In the genomic region with DNA sequence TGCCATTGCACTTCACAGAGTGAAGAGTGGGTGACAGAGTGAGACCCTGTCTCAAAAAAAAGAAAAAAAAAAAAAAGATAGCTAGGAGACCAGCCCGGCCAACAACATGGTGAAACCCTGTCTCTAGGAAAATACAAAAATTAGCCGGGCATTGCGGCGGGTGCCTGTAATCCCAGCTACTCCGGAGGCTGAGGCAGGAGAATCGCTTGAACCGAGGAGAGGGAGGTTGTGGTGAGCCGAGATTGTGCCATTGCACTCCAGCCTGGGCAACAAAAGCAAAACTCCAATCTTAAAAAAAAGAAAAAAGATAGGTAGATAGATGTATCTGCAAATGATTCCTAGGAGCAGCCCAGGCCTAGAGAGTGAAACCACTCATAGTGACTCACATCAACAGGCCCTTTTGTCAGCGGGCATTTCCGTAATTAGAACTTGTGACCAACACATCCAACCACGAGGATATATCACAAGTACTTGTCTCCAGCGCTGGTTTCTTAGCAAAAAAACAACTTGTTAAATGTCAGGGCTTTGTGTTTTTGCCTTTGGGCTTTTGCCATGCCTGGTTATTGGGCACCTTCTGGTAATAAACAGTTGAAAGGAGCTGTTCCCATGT, we compare ENCODE assay signal across 8 cellular contexts. TPM values are rescaled to one million over a fixed set of nuclear protein-coding genes. Genes with fewer than 3 reads are reported as not detected.
DNase-seq lines count a peak whose midpoint lies in the region; ATAC-seq, FAIRE-seq and TF ChIP-seq lines count a peak whose summit lies in the region.
"Not testable (repeated sequence)": the region's sequence is repeated elsewhere in the genome, so short reads cannot be mapped to it uniquely, and the experiment has no call there.

No MANE protein-coding gene starts in this region.

- CTCF ChIA-PET in Panc1 (lab: Charles Lee), result interaction anchor here (0.6 kb wide), 1 partner anchor 178 kb away, joined by 4 read pairs; no protein-coding TSS in a partner anchor

- TF ChIP-seq CTCF in AG10803 (conservative IDR thresholded peaks at IDR 0.05; ENCODE audit: low read length); Panc1 (IDR thresholded peaks at IDR 0.05); dorsolateral prefrontal cortex (IDR thresholded peaks at IDR 0.05 in 54 of 56, conservative IDR thresholded peaks at IDR 0.05 in 2 of 56; ENCODE audit: low read depth in 1 of 56, partially characterized antibody in 56 of 56): not testable (repeated sequence)

- POLR2A ChIA-PET in Panc1 (lab: Charles Lee), result not testable (repeated sequence)

- H3K36me3 Mint-ChIP-seq in activated T-helper 17 cell treated with anti-CD3 and anti-CD28 coated beads, Interleukin-2, amount 50 U/mL, for 72 hours (ENCODE audit: low read depth), result not testable (repeated sequence)

- H3K27me3 ChIP-seq in Panc1 (ENCODE audit: control insufficient read depth, insufficient read depth, low read length); dorsolateral prefrontal cortex: not testable (repeated sequence)

- not testable (repeated sequence) for H3K4me1 ChIP-seq in Panc1 (ENCODE audit: control insufficient read depth, insufficient read depth, low read length)

- intact Hi-C loops in Panc1 (cut with micrococcal nuclease; ENCODE audit: unreplicated experiment); dorsolateral prefrontal cortex (cut with DNase I): not testable (repeated sequence)

- BruUV-seq in Panc1 (replicated peaks; lab: Mats Ljungman, UMichigan), result not testable (repeated sequence)

- H3K4me1 Mint-ChIP-seq in activated T-helper 17 cell treated with anti-CD3 and anti-CD28 coated beads, Interleukin-2, amount 50 U/mL, for 72 hours, result peaks cover 29% of the 10 kb centered on the region

- peak overlapping the region; percentile 66 for H3K4me3 Mint-ChIP-seq in activated T-helper 17 cell treated with anti-CD3 and anti-CD28 coated beads, Interleukin-2, amount 50 U/mL, for 72 hours

- not testable (repeated sequence) for FAIRE-seq in GM19239 (lab: Jason Lieb, UNC)

- in situ Hi-C loops in Panc1 (cut with HindIII; ENCODE audit: low pct_unique_long_range_greater_than_20kb, low sequenced_read_pairs), result not testable (repeated sequence)

- H3K36me3 ChIP-seq in Panc1 (ENCODE audit: control insufficient read depth, insufficient read depth, low read length), result not testable (repeated sequence)

- H3K27me3 Mint-ChIP-seq in activated T-helper 17 cell treated with anti-CD3 and anti-CD28 coated beads, Interleukin-2, amount 50 U/mL, for 72 hours, result not testable (repeated sequence)

- H3K4me3 ChIP-seq in AG10803 (ENCODE audit: low read length); Panc1 (ENCODE audit: low read depth in 2 of 2, low read length in 2 of 2): not testable (repeated sequence)
- peak overlapping the region in 3 of 59 donors; percentile 2 to 8 (median 4) for H3K4me3 ChIP-seq in dorsolateral prefrontal cortex

- not testable (repeated sequence) for H3K27ac ChIP-seq in Panc1 (ENCODE audit: low read length)
- peak overlapping the region in 57 of 59 donors; percentile 1 to 93 (median 79) for H3K27ac ChIP-seq in dorsolateral prefrontal cortex

- H3K27ac Mint-ChIP-seq in activated T-helper 17 cell treated with anti-CD3 and anti-CD28 coated beads, Interleukin-2, amount 50 U/mL, for 72 hours, result peak overlapping the region; percentile 79

- H3K9me3 Mint-ChIP-seq in activated T-helper 17 cell treated with anti-CD3 and anti-CD28 coated beads, Interleukin-2, amount 50 U/mL, for 72 hours, result not testable (repeated sequence)

- H3K9me3 ChIP-seq in Panc1 (ENCODE audit: control insufficient read depth, insufficient read depth, low read depth, low read length), result not testable (repeated sequence)

- peak; percentile 81 for DNase-seq in AG10803 (ENCODE audit: low read depth)
- DNase-seq in GM19239 (ENCODE audit: insufficient read length, low spot score), result peak; percentile 26
- peak; percentile 39 for DNase-seq in Panc1 (ENCODE audit: low read depth, low spot score)
- DNase-seq in dorsolateral prefrontal cortex, result peak in 3 of 10 donors; percentile 13 to 74 (median 42)
- peak; percentile 80 for DNase-seq in islet precursor cell
- DNase-seq in retina, result peak; percentile 37

- ATAC-seq in HG03354 (IDR thresholded peaks at IDR 0.05; ENCODE audit: poor library complexity, severe bottlenecking, unreplicated experiment) (peak; percentile 36), Panc1 (peak; percentile 73; the same call in 1 of the 2 replicates)
- peak; percentile 64 for ATAC-seq in activated T-helper 17 cell treated with anti-CD3 and anti-CD28 coated beads, Interleukin-2, amount 50 U/mL, for 72 hours (replicated peaks)

RNA-seq across cellular contexts. Expression of a gene that starts 13.0 kb away (rescaled TPM):
- total RNA-seq in Panc1 (2021; ENCODE audit: unreplicated experiment), result 59.6 TPM
- 40.2 TPM for polyA plus RNA-seq in Panc1 (2012; ENCODE audit: insufficient read length)
- total RNA-seq in activated T-helper 17 cell treated with anti-CD3 and anti-CD28 coated beads, Interleukin-2, amount 50 U/mL, for 72 hours, result 100 to 1,000 TPM; 100 to 112 TPM
- 100 to 1,000 TPM in 98 of 120 experiments, 10 to 100 TPM in 22; 77.7 to 163 (median 118) TPM for total RNA-seq in dorsolateral prefrontal cortex

RNA-seq across cellular contexts. Expression of a gene that starts 56.1 kb away (rescaled TPM):
- total RNA-seq in Panc1 (2021; ENCODE audit: unreplicated experiment), result 0.26 TPM
- polyA plus RNA-seq in Panc1 (2012; ENCODE audit: insufficient read length), result not detected
- total RNA-seq in activated T-helper 17 cell treated with anti-CD3 and anti-CD28 coated beads, Interleukin-2, amount 50 U/mL, for 72 hours, result 1 to 10 TPM in 1 of 2 donors, under 1 TPM in 1; 0.64 to 5.5 TPM
- total RNA-seq in dorsolateral prefrontal cortex, result 10 to 100 TPM in 5 of 120 experiments, 1 to 10 TPM in 115; 1.2 to 16.0 (median 5.8) TPM

RNA-seq across cellular contexts. Expression of a gene that starts 56.5 kb away (rescaled TPM):
- total RNA-seq in Panc1 (2021; ENCODE audit: unreplicated experiment) (2.3 TPM), dorsolateral prefrontal cortex (10 to 100 TPM in 116 of 120 experiments, 1 to 10 TPM in 4; 8.1 to 27.0 (median 16.6) TPM)
- 1.4 TPM for polyA plus RNA-seq in Panc1 (2012; ENCODE audit: insufficient read length)
- 1 to 10 TPM; 4.8 to 6.3 TPM for total RNA-seq in activated T-helper 17 cell treated with anti-CD3 and anti-CD28 coated beads, Interleukin-2, amount 50 U/mL, for 72 hours
